ENCODE assay signal across 7 cellular contexts in the genomic region with DNA sequence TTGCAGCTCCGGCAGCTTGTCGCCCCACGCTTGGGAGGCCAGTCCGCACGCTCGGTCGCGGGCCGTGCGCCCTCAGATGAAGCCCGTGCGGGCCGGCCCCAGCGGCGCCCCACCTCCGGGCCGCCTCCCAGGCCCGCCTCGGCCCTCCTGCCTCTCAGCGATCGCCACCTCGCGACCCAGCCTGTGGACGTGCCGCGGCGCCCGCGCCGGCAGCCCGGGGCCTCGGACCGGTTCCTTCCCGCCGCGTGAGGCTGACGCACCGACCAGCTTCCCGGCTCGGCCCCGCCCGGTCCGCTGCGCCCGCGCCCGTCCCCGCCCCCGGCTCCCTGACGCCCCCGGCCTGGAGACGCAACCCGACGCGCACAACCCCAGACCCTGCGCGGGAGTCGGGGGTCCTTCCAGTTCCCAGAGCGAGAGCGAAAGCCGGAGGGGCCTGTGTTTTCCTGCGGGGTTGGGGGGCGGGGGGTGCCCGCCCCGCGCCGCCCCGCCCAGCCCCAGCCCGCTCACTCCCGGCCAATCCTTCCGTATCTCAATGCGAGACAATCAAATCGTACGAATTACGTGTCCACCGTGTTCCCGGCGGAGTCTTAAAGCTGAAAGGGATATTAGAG. TPM values are rescaled to one million over a fixed set of nuclear protein-coding genes. Genes with fewer than 3 reads are reported as not detected.
DNase-seq lines count a peak whose midpoint lies in the region; ATAC-seq and TF ChIP-seq lines count a peak whose summit lies in the region.

A gene with protein sequence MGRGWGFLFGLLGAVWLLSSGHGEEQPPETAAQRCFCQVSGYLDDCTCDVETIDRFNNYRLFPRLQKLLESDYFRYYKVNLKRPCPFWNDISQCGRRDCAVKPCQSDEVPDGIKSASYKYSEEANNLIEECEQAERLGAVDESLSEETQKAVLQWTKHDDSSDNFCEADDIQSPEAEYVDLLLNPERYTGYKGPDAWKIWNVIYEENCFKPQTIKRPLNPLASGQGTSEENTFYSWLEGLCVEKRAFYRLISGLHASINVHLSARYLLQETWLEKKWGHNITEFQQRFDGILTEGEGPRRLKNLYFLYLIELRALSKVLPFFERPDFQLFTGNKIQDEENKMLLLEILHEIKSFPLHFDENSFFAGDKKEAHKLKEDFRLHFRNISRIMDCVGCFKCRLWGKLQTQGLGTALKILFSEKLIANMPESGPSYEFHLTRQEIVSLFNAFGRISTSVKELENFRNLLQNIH (minus strand): TSS at position 78 of the 611 bp plus-strand sequence. CDS start 77 bp downstream, at position 1.

- H3K4me3 ChIP-seq in astrocyte of the spinal cord (ENCODE audit: low read depth, low read length): peak within 1 kb of the TSS; percentile 87

- TF ChIP-seq CTCF in astrocyte of the spinal cord (IDR thresholded peaks at IDR 0.05; ENCODE audit: low read depth, low read length): no peak

- ATAC-seq in GM18502 (IDR thresholded peaks at IDR 0.05; ENCODE audit: poor library complexity, unreplicated experiment) (peak; percentile 63), HG02852 (IDR thresholded peaks at IDR 0.05; ENCODE audit: unreplicated experiment) (peak; percentile 63), sciatic nerve (peak; percentile 91)

- intact Hi-C loops in sciatic nerve (cut with DNase I): no loop called here

- in situ Hi-C loops in astrocyte of the spinal cord (cut with HindIII; ENCODE audit: low sequenced_read_pairs): no loop called here

- peak; percentile 32 for DNase-seq in NCI-H1436 treated with DMSO at 0.1 percent for 48 hours (lab: John Stamatoyannopoulos, UW)
- DNase-seq in T-helper 9 cell: peak; percentile 57
- DNase-seq in astrocyte of the spinal cord (ENCODE audit: low read depth, low spot score): peak; percentile 88
- peak in 49 of 51 donors; percentile 9 to 86 (median 63) for DNase-seq in hypothalamus (lab: John Stamatoyannopoulos, UW)
- DNase-seq in sciatic nerve (ENCODE audit: low spot score): peak; percentile 91

RNA-seq across cellular contexts. Expression of the gene that starts here (rescaled TPM):
- total RNA-seq in sciatic nerve: 42.5 TPM

Comparison
In these comparisons a context has a peak if more than half of its experiments do, and no peak if none do; other contexts are left out.
1. Peak in every context shown above with its lines: DNase-seq, ATAC-seq and H3K4me3 ChIP-seq.
2. DNase-seq: peak in every context shown above with its lines; median percentile 91 in sciatic nerve; 88 in astrocyte of the spinal cord; 63 in hypothalamus; 57 in T-helper 9 cell; 32 in NCI-H1436 treated with DMSO at 0.1 percent for 48 hours.